ENCODE assay signal across 29 cellular contexts in the genomic region with DNA sequence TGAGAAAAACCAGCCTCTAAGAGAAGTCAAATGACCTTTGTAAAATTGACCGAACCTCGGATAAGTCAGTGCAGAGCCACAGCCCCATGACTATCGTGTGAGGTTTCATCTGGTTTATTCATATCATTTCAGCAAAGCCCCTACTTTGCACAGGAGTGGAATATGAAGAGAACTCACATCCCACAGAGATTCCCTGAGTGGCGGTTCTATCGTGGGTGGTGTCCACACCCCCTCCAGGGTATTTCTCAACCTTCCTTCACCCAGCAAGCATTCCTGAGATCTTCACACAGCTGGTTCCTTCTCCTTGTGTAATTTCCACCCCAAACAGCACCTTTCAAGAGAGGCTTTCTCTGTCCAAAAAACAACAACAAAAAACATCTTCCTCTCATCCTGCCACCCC.
"Had no signal": no experiment of that assay in that cellular context is flagged by ENCODE, and none has a peak within 500 bp of the region (broad histone marks: within the 10 kb centered on the region; RNA-seq: fewer than 3 reads in every experiment).

No MANE protein-coding gene starts in this region.

- H3K4me3 ChIP-seq: cardiac muscle cell, gastroesophageal sphincter, heart left ventricle, ovary, prostate gland, right atrium auricular region, thyroid gland, upper lobe of right lung had no signal

- ATAC-seq: activated T-helper 17 cell treated with anti-CD3 and anti-CD28 coated beads, Interleukin-2, amount 50 U/mL, for 72 hours; esophagus mucosa; gastroesophageal sphincter; heart left ventricle; natural killer cell treated with Interleukin-12 subunit alpha and Interleukin-12 subunit beta and Interleukin-15 and Interleukin-18, amount 100 ng/mL, for 72 hours; T-cell; upper lobe of right lung; WTC11 had no signal

- H3K27ac Mint-ChIP-seq: activated naive CD8-positive, alpha-beta T cell; activated T-cell treated with anti-CD3 and anti-CD28 coated beads, Interleukin-2, amount 50 U/mL, for 24 hours; activated T-helper 17 cell treated with anti-CD3 and anti-CD28 coated beads, Interleukin-2, amount 50 U/mL, for 72 hours; natural killer cell treated with Interleukin-12 subunit alpha and Interleukin-12 subunit beta and Interleukin-15 and Interleukin-18, amount 100 ng/mL, for 72 hours; stimulated activated naive CD8-positive, alpha-beta T cell treated with anti-CD3 and anti-CD28 coated beads, Interleukin-15, Interleukin-2, amounts not matched to agents 100 ng/mL and 50 ng/mL, for 24 hours; T-cell; WTC11 had no signal

- H3K36me3 Mint-ChIP-seq: natural killer cell treated with Interleukin-12 subunit alpha and Interleukin-12 subunit beta and Interleukin-15 and Interleukin-18, amount 100 ng/mL, for 72 hours had no signal

- H3K4me3 Mint-ChIP-seq: activated naive CD8-positive, alpha-beta T cell; activated T-cell treated with anti-CD3 and anti-CD28 coated beads, Interleukin-2, amount 50 U/mL, for 24 hours; activated T-helper 17 cell treated with anti-CD3 and anti-CD28 coated beads, Interleukin-2, amount 50 U/mL, for 72 hours; natural killer cell treated with Interleukin-12 subunit alpha and Interleukin-12 subunit beta and Interleukin-15 and Interleukin-18, amount 100 ng/mL, for 72 hours; stimulated activated naive CD8-positive, alpha-beta T cell treated with anti-CD3 and anti-CD28 coated beads, Interleukin-15, Interleukin-2, amounts not matched to agents 100 ng/mL and 50 ng/mL, for 24 hours; T-cell; WTC11 had no signal

- H3K4me1 Mint-ChIP-seq: activated T-helper 17 cell treated with anti-CD3 and anti-CD28 coated beads, Interleukin-2, amount 50 U/mL, for 72 hours had no signal

- H3K27me3 ChIP-seq: cardiac muscle cell, gastroesophageal sphincter, heart left ventricle, ovary, right atrium auricular region, thyroid gland, upper lobe of right lung had no signal

- H3K36me3 ChIP-seq: cardiac muscle cell, ovary, thyroid gland had no signal

- H3K9me3 Mint-ChIP-seq: activated T-cell treated with anti-CD3 and anti-CD28 coated beads, Interleukin-2, amount 50 U/mL, for 24 hours; activated T-helper 17 cell treated with anti-CD3 and anti-CD28 coated beads, Interleukin-2, amount 50 U/mL, for 72 hours; natural killer cell treated with Interleukin-12 subunit alpha and Interleukin-12 subunit beta and Interleukin-15 and Interleukin-18, amount 100 ng/mL, for 72 hours; stimulated activated naive CD8-positive, alpha-beta T cell treated with anti-CD3 and anti-CD28 coated beads, Interleukin-15, Interleukin-2, amounts not matched to agents 100 ng/mL and 50 ng/mL, for 24 hours; T-cell had no signal

- H3K4me1 ChIP-seq: prostate gland had no signal

- DNase-seq: activated CD4-positive, alpha-beta T cell treated with anti-CD3 and anti-CD28 coated beads, Interleukin-2, amount 50 U/mL, for 4 hours; activated CD8-positive, alpha-beta memory T cell treated with anti-CD3 and anti-CD28 coated beads for 24 hours; activated CD8-positive, alpha-beta memory T cell treated with anti-CD3 and anti-CD28 coated beads, Interleukin-2, amount 50 U/mL, for 4 hours; activated naive CD4-positive, alpha-beta T cell; activated T-cell treated with anti-CD3 and anti-CD28 coated beads, Interleukin-2, amount 50 U/mL, for 24 hours; amygdala; effector memory CD4-positive, alpha-beta T cell; heart left ventricle; islet precursor cell; left cardiac atrium; midbrain; ovary; stimulated activated CD4-positive, alpha-beta T cell treated with anti-CD3 and anti-CD28 coated beads, Interleukin-12 subunit alpha, Interleukin-12 subunit beta, amount 100 ng/mL, for 4 hours; stimulated activated CD4-positive, alpha-beta T cell treated with anti-CD3 and anti-CD28 coated beads, Interleukin-4, amount 100 ng/mL, for 4 hours; substantia nigra; T-cell; thyroid gland; upper lobe of right lung had no signal

- H3K9me3 ChIP-seq: gastroesophageal sphincter, heart left ventricle, ovary, prostate gland, right atrium auricular region, thyroid gland, upper lobe of right lung had no signal

- FAIRE-seq: endothelial cell of umbilical vein had no signal

- H3K27ac ChIP-seq: cardiac muscle cell, gastroesophageal sphincter, heart left ventricle, ovary, right atrium auricular region, thyroid gland, upper lobe of right lung had no signal

- H3K27me3 Mint-ChIP-seq: activated naive CD8-positive, alpha-beta T cell; activated T-cell treated with anti-CD3 and anti-CD28 coated beads, Interleukin-2, amount 50 U/mL, for 24 hours; activated T-helper 17 cell treated with anti-CD3 and anti-CD28 coated beads, Interleukin-2, amount 50 U/mL, for 72 hours; natural killer cell treated with Interleukin-12 subunit alpha and Interleukin-12 subunit beta and Interleukin-15 and Interleukin-18, amount 100 ng/mL, for 72 hours; stimulated activated naive CD8-positive, alpha-beta T cell treated with anti-CD3 and anti-CD28 coated beads, Interleukin-15, Interleukin-2, amounts not matched to agents 100 ng/mL and 50 ng/mL, for 24 hours; T-cell had no signal
